23 cellular contexts compared by ENCODE assay signal in genomic region chr4:37951465-37952352, GRCh38. TPM values are rescaled to one million over a fixed set of nuclear protein-coding genes. Genes with fewer than 3 reads are reported as not detected.
DNase-seq lines count a peak whose midpoint lies in the region; ATAC-seq, FAIRE-seq and TF ChIP-seq lines count a peak whose summit lies in the region.
"Had no signal": no experiment of that assay in that cellular context is flagged by ENCODE, and none has a peak within 500 bp of the region (broad histone marks: within the 10 kb centered on the region; RNA-seq: fewer than 3 reads in every experiment).

No MANE protein-coding gene starts in this region.

- no peaks in the 10 kb centered on the region for H4K20me1 ChIP-seq in HepG2 (ENCODE audit: insufficient read depth, low read length)

- ATAC-seq in HepG2 = peak; percentile 89
- ATAC-seq in stimulated activated naive B cell treated with anti-CD40 and anti-IgM and Interleukin-4, amounts not matched to agents 10 μg/mL and 1 μg/mL and 100 μg/mL, for 72 hours (replicated peaks) = peak; percentile 41 to 57
- ATAC-seq: esophagus mucosa, gastroesophageal sphincter had no signal

- H3K4me3 ChIP-seq in HepG2 (replicated peaks in 1 of 3; ENCODE audit: insufficient read depth in 1 of 3, low read depth in 2 of 3, low read length in 3 of 3) = peak overlapping the region in 1 of 3 experiments; percentile 27; a peak in 2 of 6 replicates
- H3K4me3 ChIP-seq: gastroesophageal sphincter, left ventricle myocardium inferior, SJCRH30, skin epidermis had no signal

- intact Hi-C loops in HepG2 (cut with micrococcal nuclease; ENCODE audit: unreplicated experiment) = no loop called here

- WGBS in HepG2 (ENCODE audit: low lambda C conversion rate) = 3% methylated on average over 10 of the region's 10 CpGs

- no peak for TF ChIP-seq CTCF in HepG2 (CRISPR knock-in tag; IDR thresholded peaks at IDR 0.05)

- no peak overlapping the region for H2AFZ ChIP-seq in HepG2 (ENCODE audit: low read length)

- TF ChIP-seq EP300 in HepG2 (IDR thresholded peaks at IDR 0.05; ENCODE audit: low read depth in 2 of 2, low read length in 2 of 2) (peak in 1 of 2 experiments; percentile 30; a peak in 2 of 4 replicates), HepG2 (CRISPR knock-in tag; IDR thresholded peaks at IDR 0.05; ENCODE audit: borderline replicate concordance) (no peak)

- peak overlapping the region; percentile 49 for H3K27ac Mint-ChIP-seq in stimulated activated naive B cell treated with anti-CD40 and anti-IgM and Interleukin-4, amounts not matched to agents 10 μg/mL and 1 μg/mL and 100 μg/mL, for 72 hours
- H3K27ac Mint-ChIP-seq: activated CD4-positive, alpha-beta T cell treated with anti-CD3 and anti-CD28 coated beads, Interleukin-2, amount 10 ng/mL, durations not matched to agents 24 days and 14 days; B cell had no signal

- POLR2A ChIA-PET in HepG2 (lab: Yijun Ruan, JAX) = no interaction called here

- CTCF ChIA-PET in HepG2 (lab: Yijun Ruan, JAX; ENCODE audit: low intra/inter-chr PET ratio, low total read pairs) = no interaction called here

- no peaks in the 10 kb centered on the region for H3K9me3 Mint-ChIP-seq in stimulated activated naive B cell treated with anti-CD40 and anti-IgM and Interleukin-4, amounts not matched to agents 10 μg/mL and 1 μg/mL and 100 μg/mL, for 72 hours

- H3K27ac ChIP-seq in HepG2 (ENCODE audit: extremely low read length, insufficient read depth, low read length) = peak overlapping the region; percentile 49
- H3K27ac ChIP-seq: gastroesophageal sphincter, left ventricle myocardium inferior, SJCRH30, skin epidermis had no signal

- in situ Hi-C loops in HepG2 (cut with HindIII; ENCODE audit: extremely low pct_ligation_motif_present, low pct_unique_long_range_greater_than_20kb) = no loop called here

- peaks cover 18 to 41% of the 10 kb centered on the region in 2 donors for H3K4me1 Mint-ChIP-seq in stimulated activated naive B cell treated with anti-CD40 and anti-IgM and Interleukin-4, amounts not matched to agents 10 μg/mL and 1 μg/mL and 100 μg/mL, for 72 hours

- peaks cover 16 to 26% of the 10 kb centered on the region in 2 donors for H3K36me3 Mint-ChIP-seq in stimulated activated naive B cell treated with anti-CD40 and anti-IgM and Interleukin-4, amounts not matched to agents 10 μg/mL and 1 μg/mL and 100 μg/mL, for 72 hours

- no peaks in the 10 kb centered on the region for H3K9me3 ChIP-seq in HepG2 (ENCODE audit: low read length)
- H3K9me3 ChIP-seq: gastroesophageal sphincter, left ventricle myocardium inferior, SJCRH30 had no signal

- peak overlapping the region; percentile 54 for H3K4me2 ChIP-seq in HepG2 (ENCODE audit: low read depth, low read length)

- peaks cover 37% of the 10 kb centered on the region for H3K4me1 ChIP-seq in HepG2 (ENCODE audit: insufficient read depth, low read length)

- H3K36me3 ChIP-seq in HepG2 (replicated peaks in 1 of 2; ENCODE audit: control insufficient read depth in 1 of 2, insufficient read depth in 2 of 2, low read length in 2 of 2) = no peaks in the 10 kb centered on the region
- H3K36me3 ChIP-seq: left ventricle myocardium inferior, SJCRH30 had no signal

- H3K4me3 Mint-ChIP-seq in stimulated activated naive B cell treated with anti-CD40 and anti-IgM and Interleukin-4, amounts not matched to agents 10 μg/mL and 1 μg/mL and 100 μg/mL, for 72 hours = no peak overlapping the region
- H3K4me3 Mint-ChIP-seq: activated CD4-positive, alpha-beta T cell treated with anti-CD3 and anti-CD28 coated beads, Interleukin-2, amount 10 ng/mL, durations not matched to agents 24 days and 14 days; B cell had no signal

- TF ChIP-seq RAD21 in HepG2 (CRISPR knock-in tag; IDR thresholded peaks at IDR 0.05) = no peak

- DNase-seq in Kasumi-1 (lab: John Stamatoyannopoulos, UW) (peak; percentile 50 to 55), SKM-1 treated with dmso at 0.1 percent for 144 hours (lab: John Stamatoyannopoulos, UW; ENCODE audit: unreplicated experiment) (peak; percentile 72), HepG2 (ENCODE audit: low spot score) (peak; percentile 54), NCI-H345 treated with DMSO at 0.1 percent for 48 hours (lab: John Stamatoyannopoulos, UW; ENCODE audit: unreplicated experiment) (no peak), SW 1271 (lab: John Stamatoyannopoulos, UW) (no peak), NCI-H187 (lab: John Stamatoyannopoulos, UW) (no peak)
- no peak for DNase-seq in stimulated activated naive B cell treated with anti-CD40 and anti-IgM and Interleukin-4, amounts not matched to agents 10 μg/mL and 1 μg/mL and 100 μg/mL, for 72 hours
- DNase-seq: activated CD4-positive, alpha-beta T cell treated with anti-CD3 and anti-CD28 coated beads, Interleukin-2, amount 10 ng/mL, durations not matched to agents 24 days and 14 days; activated gamma-delta T cell treated with Interleukin-2 at 50 U/mL for 16 hours; caudate nucleus; effector CD4-positive, alpha-beta T cell; left ventricle myocardium inferior; NCI-H187 treated with DMSO at 0.1 percent for 48 hours; NCI-H510A; posterior cingulate gyrus; SJCRH30; stimulated activated CD4-positive, alpha-beta T cell treated with anti-CD3 and anti-CD28 coated beads, Interleukin-4, amount 100 ng/mL, for 24 hours; T-helper 9 cell had no signal

- no peaks in the 10 kb centered on the region for H3K79me2 ChIP-seq in HepG2 (ENCODE audit: insufficient read depth, low read length)

- no peaks in the 10 kb centered on the region for H3K27me3 Mint-ChIP-seq in stimulated activated naive B cell treated with anti-CD40 and anti-IgM and Interleukin-4, amounts not matched to agents 10 μg/mL and 1 μg/mL and 100 μg/mL, for 72 hours
- H3K27me3 Mint-ChIP-seq: activated CD4-positive, alpha-beta T cell treated with anti-CD3 and anti-CD28 coated beads, Interleukin-2, amount 10 ng/mL, durations not matched to agents 24 days and 14 days; B cell had no signal

- no peak overlapping the region for H3K9ac ChIP-seq in HepG2 (ENCODE audit: insufficient read depth, low read depth, low read length)

- H3K27me3 ChIP-seq in HepG2 (ENCODE audit: control insufficient read depth in 1 of 2, insufficient read depth in 2 of 2, low read length in 2 of 2) = no peaks in the 10 kb centered on the region; a peak in 1 of 5 replicates
- H3K27me3 ChIP-seq: gastroesophageal sphincter, SJCRH30 had no signal

- no TSS peak for BruUV-seq in HepG2 (replicated peaks; lab: Mats Ljungman, UMichigan)

- no peak for TF ChIP-seq POLR2A in HepG2 (IDR thresholded peaks at IDR 0.05; ENCODE audit: insufficient read depth in 1 of 2, low read depth in 2 of 2, low read length in 2 of 2)

- FAIRE-seq in HepG2 (lab: Jason Lieb, UNC) = no peak

TF ChIP-seq in HepG2, 621 proteins besides CTCF, POLR2A, EP300 and RAD21 (continues in another document):
- TF ChIP-seq NR2F6 (IDR thresholded peaks at IDR 0.05) (peak; percentile 88), NR2F6 (CRISPR knock-in tag; IDR thresholded peaks at IDR 0.05) (0 out of 2 replicates have a peak, but pooled peaks have one; percentile 26), BCL6 (CRISPR knock-in tag; IDR thresholded peaks at IDR 0.05) (peak; percentile 69), IKZF5 (CRISPR knock-in tag; IDR thresholded peaks at IDR 0.05) (0 out of 2 replicates have a peak, but pooled peaks have one; percentile 15)

RNA-seq across cellular contexts. Expression of gene PTTG2, which starts 8.5 kb away (rescaled TPM):
- not detected in 2 replicates for total RNA-seq in HepG2 (2016; rRNA removed; fragmentation: Illumina TruSeq; extraction: Trizol)
- not detected in 2 replicates for total RNA-seq in HepG2 (2016; cell fraction: cytosol; rRNA removed; fragmentation: Illumina TruSeq; extraction: Trizol; ENCODE audit: low read depth)
- total RNA-seq in HepG2 (2016; cell fraction: insoluble cytoplasmic fraction; rRNA removed; fragmentation: Illumina TruSeq; extraction: Trizol) = not detected in 2 replicates
- not detected in 2 replicates for total RNA-seq in HepG2 (2016; cell fraction: membrane; rRNA removed; fragmentation: Illumina TruSeq; extraction: Trizol)
- not detected in 2 replicates for total RNA-seq in HepG2 (2016; cell fraction: nucleus; rRNA removed; fragmentation: Illumina TruSeq; extraction: Trizol)
- polyA plus RNA-seq in HepG2 (2011; rRNA removed) = not detected in 2 replicates
- polyA plus RNA-seq in HepG2 (2011; cell fraction: cytosol; rRNA removed) = not detected in 2 replicates
- not detected in 2 replicates for polyA plus RNA-seq in HepG2 (2011; cell fraction: nucleus; rRNA removed)
- not detected in 2 replicates for polyA plus RNA-seq in HepG2 (2012)
- not detected in 2 replicates for polyA plus RNA-seq in HepG2 (2016; cell fraction: cytosol; fragmentation: Illumina TruSeq; extraction: Trizol; ENCODE audit: low read depth)
- not detected in 2 replicates for polyA plus RNA-seq in HepG2 (2016; cell fraction: insoluble cytoplasmic fraction; fragmentation: Illumina TruSeq; extraction: Trizol; ENCODE audit: low read depth)
- polyA plus RNA-seq in HepG2 (2016; cell fraction: membrane; fragmentation: Illumina TruSeq; extraction: Trizol; ENCODE audit: low read depth) = not detected in 2 replicates
- not detected in 2 replicates for polyA plus RNA-seq in HepG2 (2016; cell fraction: nucleus; fragmentation: Illumina TruSeq; extraction: Trizol; ENCODE audit: insufficient read depth, low read depth)
- not detected in 2 replicates for polyA minus RNA-seq in HepG2 (2011; rRNA and poly(A)+ RNA removed; ENCODE audit: low replicate concordance)
- not detected in 2 replicates for polyA minus RNA-seq in HepG2 (2011; cell fraction: cytosol; rRNA and poly(A)+ RNA removed)
- polyA minus RNA-seq in HepG2 (2011; cell fraction: nucleus; rRNA and poly(A)+ RNA removed) = not detected in 2 replicates
- total RNA-seq: HT-29, SJCRH30 had no signal

Comparison
In these comparisons a context has a peak if more than half of its experiments do, and no peak if none do; other contexts are left out.
1. DNase-seq: peak in Kasumi-1 (2 of 2), SKM-1 treated with dmso at 0.1 percent for 144 hours (single experiment) and HepG2 (single experiment); none in stimulated activated naive B cell treated with anti-CD40 and anti-IgM and Interleukin-4, amounts not matched to agents 10 μg/mL and 1 μg/mL and 100 μg/mL, for 72 hours (single experiment), NCI-H345 treated with DMSO at 0.1 percent for 48 hours (single experiment), SW 1271 (0 of 2) and NCI-H187 (0 of 2).